9 cellular contexts compared by ENCODE assay signal in genomic region chr14:70664698-70665447, GRCh38. TPM values are rescaled to one million over a fixed set of nuclear protein-coding genes. Genes with fewer than 3 reads are reported as not detected.
A peak's percentile ranks its signal among the peaks of the same experiment; 100 is the strongest.
DNase-seq lines count a peak whose midpoint lies in the region; ATAC-seq and TF ChIP-seq lines count a peak whose summit lies in the region.
"Had no signal": no experiment of that assay in that cellular context is flagged by ENCODE, and none has a peak within 500 bp of the region (broad histone marks: within the 10 kb centered on the region; RNA-seq: fewer than 3 reads in every experiment).

No MANE protein-coding gene starts in this region.

- H3K27me3 ChIP-seq in gastroesophageal sphincter, result no peaks in the 10 kb centered on the region
- H3K27me3 ChIP-seq in CD8-positive, alpha-beta memory T cell (ENCODE audit: insufficient read depth, low read length, poor library complexity, severe bottlenecking), result no peaks in the 10 kb centered on the region

- no peaks in the 10 kb centered on the region for H3K9me3 Mint-ChIP-seq in activated B cell treated with CpG ODN at 0.5 μM for 24 hours
- no peaks in the 10 kb centered on the region for H3K9me3 Mint-ChIP-seq in stimulated activated memory B cell treated with anti-CD40 and anti-IgM and Interleukin-4, amounts not matched to agents 10 μg/mL and 1 μg/mL and 100 μg/mL, for 72 hours
- no peaks in the 10 kb centered on the region for H3K9me3 Mint-ChIP-seq in CD8-positive, alpha-beta memory T cell

- peaks cover 20% of the 10 kb centered on the region for H3K36me3 Mint-ChIP-seq in activated B cell treated with CpG ODN at 0.5 μM for 24 hours (ENCODE audit: low read depth)
- H3K36me3 Mint-ChIP-seq in stimulated activated memory B cell treated with anti-CD40 and anti-IgM and Interleukin-4, amounts not matched to agents 10 μg/mL and 1 μg/mL and 100 μg/mL, for 72 hours, result peaks cover 14% of the 10 kb centered on the region
- H3K36me3 Mint-ChIP-seq in CD8-positive, alpha-beta memory T cell, result peaks cover 2 to 46% (median 10%) of the 10 kb centered on the region in 3 donors

- H3K27ac ChIP-seq in gastroesophageal sphincter, result no peak overlapping the region
- no peak overlapping the region for H3K27ac ChIP-seq in CD8-positive, alpha-beta memory T cell (ENCODE audit: low read depth, low read length)

- H3K4me1 Mint-ChIP-seq in activated B cell treated with CpG ODN at 0.5 μM for 24 hours, result peaks cover 98% of the 10 kb centered on the region
- H3K4me1 Mint-ChIP-seq in stimulated activated memory B cell treated with anti-CD40 and anti-IgM and Interleukin-4, amounts not matched to agents 10 μg/mL and 1 μg/mL and 100 μg/mL, for 72 hours, result peaks cover 98% of the 10 kb centered on the region
- H3K4me1 Mint-ChIP-seq in CD8-positive, alpha-beta memory T cell, result peaks cover 42 to 64% (median 63%) of the 10 kb centered on the region in 3 donors

- H3K9me3 ChIP-seq in gastroesophageal sphincter, result no peaks in the 10 kb centered on the region
- no peaks in the 10 kb centered on the region for H3K9me3 ChIP-seq in CD8-positive, alpha-beta memory T cell (ENCODE audit: low read length)
- H3K9me3 ChIP-seq: HAP-1 had no signal

- no peak overlapping the region for H3K4me3 ChIP-seq in gastroesophageal sphincter
- H3K4me3 ChIP-seq in CD8-positive, alpha-beta memory T cell (ENCODE audit: low read length), result no peak overlapping the region
- H3K4me3 ChIP-seq: HAP-1 had no signal

- peak; percentile 38 for DNase-seq in NCI-H2196 (lab: John Stamatoyannopoulos, UW; ENCODE audit: unreplicated experiment)
- DNase-seq in NCI-H2196 treated with DMSO at 0.1 percent for 48 hours (lab: John Stamatoyannopoulos, UW; ENCODE audit: unreplicated experiment), result no peak
- DNase-seq in activated B cell treated with CpG ODN at 0.5 μM for 24 hours, result no peak
- DNase-seq in HuH-7.5 (ENCODE audit: low spot score), result no peak
- no peak for DNase-seq in CD8-positive, alpha-beta memory T cell

- 0 to 76% methylated on average over 1 to 5 of the region's 6 CpGs for WGBS in gastroesophageal sphincter (ENCODE audit: low coverage in 1 of 2), 2 donors

- ATAC-seq in HG02798 (IDR thresholded peaks at IDR 0.05; ENCODE audit: poor library complexity, unreplicated experiment) (peak; percentile 8), activated B cell treated with CpG ODN at 0.5 μM for 24 hours (ENCODE audit: low read depth) (peak; percentile 7), gastroesophageal sphincter (no peak)
- peak; percentile 15 for ATAC-seq in stimulated activated memory B cell treated with anti-CD40 and anti-IgM and Interleukin-4, amounts not matched to agents 10 μg/mL and 1 μg/mL and 100 μg/mL, for 72 hours

- TF ChIP-seq CTCF in activated B cell treated with CpG ODN at 0.5 μM for 24 hours (IDR thresholded peaks at IDR 0.05), result no peak
- TF ChIP-seq CTCF in gastroesophageal sphincter (IDR thresholded peaks at IDR 0.05), result no peak

- intact Hi-C loops in activated B cell treated with CpG ODN at 0.5 μM for 24 hours (cut with micrococcal nuclease), result loop anchor here (1.0 to 5.0 kb wide), 4 partner anchors 24 to 1268 kb away; partner anchors contain the start of genes ERH, MAP3K9, PCNX1 and SLC39A9

- no peaks in the 10 kb centered on the region for H3K27me3 Mint-ChIP-seq in activated B cell treated with CpG ODN at 0.5 μM for 24 hours
- H3K27me3 Mint-ChIP-seq in stimulated activated memory B cell treated with anti-CD40 and anti-IgM and Interleukin-4, amounts not matched to agents 10 μg/mL and 1 μg/mL and 100 μg/mL, for 72 hours, result no peaks in the 10 kb centered on the region
- H3K27me3 Mint-ChIP-seq in CD8-positive, alpha-beta memory T cell, result no peaks in the 10 kb centered on the region

- H3K27ac Mint-ChIP-seq in activated B cell treated with CpG ODN at 0.5 μM for 24 hours, result peak overlapping the region; percentile 93
- peak overlapping the region; percentile 92 for H3K27ac Mint-ChIP-seq in stimulated activated memory B cell treated with anti-CD40 and anti-IgM and Interleukin-4, amounts not matched to agents 10 μg/mL and 1 μg/mL and 100 μg/mL, for 72 hours
- peak overlapping the region in 3 of 8 donors; percentile 40 to 58 (median 57) for H3K27ac Mint-ChIP-seq in CD8-positive, alpha-beta memory T cell

- TF ChIP-seq POLR2A in gastroesophageal sphincter (IDR thresholded peaks at IDR 0.05), result no peak

- CTCF ChIA-PET in activated B cell treated with CpG ODN at 0.5 μM for 24 hours (lab: Charles Lee), result interaction anchor here (1.1 to 2.0 kb wide), 4 partner anchors 10 to 153 kb away, joined by 3 to 10 read pairs (median 8); no protein-coding TSS in a partner anchor
- CTCF ChIA-PET in CD8-positive, alpha-beta memory T cell (lab: Charles Lee), result interaction anchor here (1.0 to 1.9 kb wide), 2 partner anchors 24 to 48 kb away, joined by 3 to 4 read pairs; no protein-coding TSS in a partner anchor

- no peaks in the 10 kb centered on the region for H3K4me1 ChIP-seq in gastroesophageal sphincter
- H3K4me1 ChIP-seq in CD8-positive, alpha-beta memory T cell (ENCODE audit: insufficient read depth, low read length), result peaks cover 67% of the 10 kb centered on the region

- no peaks in the 10 kb centered on the region for H3K36me3 ChIP-seq in gastroesophageal sphincter
- peaks cover 13% of the 10 kb centered on the region for H3K36me3 ChIP-seq in CD8-positive, alpha-beta memory T cell (ENCODE audit: insufficient read depth, low read length)
- H3K36me3 ChIP-seq: HAP-1 had no signal

- POLR2A ChIA-PET in activated B cell treated with CpG ODN at 0.5 μM for 24 hours (lab: Charles Lee), result interaction anchor here (1.0 to 4.3 kb wide), 4 partner anchors 8 to 144 kb away, joined by 4 to 38 read pairs (median 8); partner anchors contain the start of genes MAP3K9 and TTC9
- POLR2A ChIA-PET in CD8-positive, alpha-beta memory T cell (lab: Charles Lee), result no interaction called here

- peak overlapping the region; percentile 66 for H3K4me3 Mint-ChIP-seq in activated B cell treated with CpG ODN at 0.5 μM for 24 hours
- H3K4me3 Mint-ChIP-seq in stimulated activated memory B cell treated with anti-CD40 and anti-IgM and Interleukin-4, amounts not matched to agents 10 μg/mL and 1 μg/mL and 100 μg/mL, for 72 hours, result no peak overlapping the region
- no peak overlapping the region for H3K4me3 Mint-ChIP-seq in CD8-positive, alpha-beta memory T cell

- no peak for TF ChIP-seq EP300 in gastroesophageal sphincter (IDR thresholded peaks at IDR 0.05)

RNA-seq across cellular contexts. Expression of gene TTC9, which starts 23.2 kb away (rescaled TPM):
- 11.1 and 12.4 TPM in 2 replicates for total RNA-seq in activated B cell treated with CpG ODN at 0.5 μM for 24 hours
- total RNA-seq in gastroesophageal sphincter, result 1 to 10 TPM in 2 of 4 donors, under 1 TPM in 2; 0.40 to 7.3 (median 1.6) TPM
- total RNA-seq in CD8-positive, alpha-beta memory T cell, result 1 to 10 TPM; 5.8 to 6.5 TPM
- polyA plus RNA-seq in CD8-positive, alpha-beta memory T cell, result 12.5 TPM
